ENCODE assay signal across 9 cellular contexts in genomic region chr6:75272145-75272840, GRCh38. TPM values are rescaled to one million over a fixed set of nuclear protein-coding genes. Genes with fewer than 3 reads are reported as not detected.
DNase-seq lines count a peak whose midpoint lies in the region; ATAC-seq, FAIRE-seq and TF ChIP-seq lines count a peak whose summit lies in the region.
"Had no signal": no experiment of that assay in that cellular context is flagged by ENCODE, and none has a peak within 500 bp of the region (broad histone marks: within the 10 kb centered on the region; RNA-seq: fewer than 3 reads in every experiment).

No MANE protein-coding gene starts in this region.

- POLR2A ChIA-PET in H1 (lab: Charles Lee; ENCODE audit: partially characterized antibody), result interaction anchor here (1.7 kb wide), 1 partner anchor 12 kb away, joined by 6 read pairs; the partner anchor contains the start of gene TMEM30A

- no peak for ATAC-seq in GM19328 (IDR thresholded peaks at IDR 0.05; ENCODE audit: unreplicated experiment)

- H3K23ac ChIP-seq in H1 (ENCODE audit: insufficient read length) (no peak overlapping the region), trophoblast cell (ENCODE audit: low read length) (no peak overlapping the region)

- no peak overlapping the region for H2BK15ac ChIP-seq in H1 (ENCODE audit: low read length)

- H3K27me3 ChIP-seq in GM23248 (replicated peaks; ENCODE audit: insufficient read depth) (no peaks in the 10 kb centered on the region), H1 (replicated peaks in 1 of 4; ENCODE audit: control insufficient read depth in 3 of 4, extremely low read depth in 1 of 4, insufficient read depth in 3 of 4, low read length in 3 of 4) (no peaks in the 10 kb centered on the region), trophoblast cell (ENCODE audit: insufficient read depth, low read length) (no peaks in the 10 kb centered on the region), SJCRH30 (no peaks in the 10 kb centered on the region)

- H3K4ac ChIP-seq in H1 (replicated peaks; ENCODE audit: insufficient read length, low read depth, low read length) (peak overlapping the region; percentile 74), trophoblast cell (ENCODE audit: low read depth, low read length) (peak overlapping the region; percentile 93)

- no peak for TF ChIP-seq EP300 in H1 (IDR thresholded peaks at IDR 0.05; ENCODE audit: borderline replicate concordance in 1 of 2, low read depth in 2 of 2, low read length in 2 of 2)

- H3K14ac ChIP-seq in H1 (ENCODE audit: insufficient read length), result no peak overlapping the region
- H3K14ac ChIP-seq in trophoblast cell (ENCODE audit: low read length), result peak overlapping the region; percentile 70

- H3K79me2 ChIP-seq in GM23248 (ENCODE audit: insufficient read depth), result peaks cover 96% of the 10 kb centered on the region
- H3K79me2 ChIP-seq in H1 (ENCODE audit: control insufficient read depth in 1 of 2, insufficient read depth in 2 of 2, low read length in 2 of 2), result peaks cover 7 to 89% of the 10 kb centered on the region in 2 experiments; a peak in 3 of 4 replicates
- H3K79me2 ChIP-seq in trophoblast cell (ENCODE audit: control insufficient read depth, insufficient read depth, low read length, poor library complexity), result peaks cover 12% of the 10 kb centered on the region

- peak overlapping the region; percentile 92; the same call in 1 of the 2 replicates for H2BK5ac ChIP-seq in H1 (ENCODE audit: low read depth, low read length)
- H2BK5ac ChIP-seq in trophoblast cell (ENCODE audit: low read depth, low read length, poor library complexity), result peak overlapping the region; percentile 25

- H2AFZ ChIP-seq in GM23248, result no peak overlapping the region
- H2AFZ ChIP-seq in H1 (ENCODE audit: low read length), result no peak overlapping the region
- H2AFZ ChIP-seq in trophoblast cell (ENCODE audit: insufficient read depth, low read length, poor library complexity), result no peak overlapping the region

- no peaks in the 10 kb centered on the region; the same call in 1 of the 2 replicates for H3K79me1 ChIP-seq in H1 (ENCODE audit: low read depth, low read length)
- H3K79me1 ChIP-seq in trophoblast cell (ENCODE audit: low read length), result peaks cover 8% of the 10 kb centered on the region

- peaks cover 8% of the 10 kb centered on the region; the same call in 1 of the 2 replicates for H3K36me3 ChIP-seq in GM23248 (ENCODE audit: low read depth)
- H3K36me3 ChIP-seq in H1 (ENCODE audit: control insufficient read depth in 2 of 4, insufficient read depth in 4 of 4, low read length in 3 of 4), result peaks cover 0 to 20% (median 11%) of the 10 kb centered on the region in 4 experiments; a peak in 5 of 8 replicates
- H3K36me3 ChIP-seq in trophoblast cell (ENCODE audit: control insufficient read depth in 1 of 2, insufficient read depth in 2 of 2, low read length in 2 of 2), result peaks cover 0 to 14% of the 10 kb centered on the region in 2 experiments
- H3K36me3 ChIP-seq in SJCRH30, result peaks cover 7% of the 10 kb centered on the region

- no peak for TF ChIP-seq POLR2A in H1 (IDR thresholded peaks at IDR 0.05; ENCODE audit: control extremely low read depth in 1 of 2, low read depth in 2 of 2, low read length in 2 of 2)

- H3K18ac ChIP-seq in H1 (ENCODE audit: extremely low read depth, low read length), result peak overlapping the region; percentile 63; the same call in 1 of the 2 replicates
- no peak overlapping the region for H3K18ac ChIP-seq in trophoblast cell (ENCODE audit: low read length)

- WGBS in GM23248 (ENCODE audit: low coverage in 1 of 2, low lambda C conversion rate in 2 of 2, missing lambda C conversion rate in 2 of 2), 2 experiments, result 94 to 95% methylated on average over 5 of the region's 5 CpGs
- 85% methylated on average over 5 of the region's 5 CpGs; no CpG with 5 or more reads in 1 of the 2 experiments for WGBS in H1 (ENCODE audit: extremely low coverage in 1 of 2, insufficient coverage in 1 of 2, insufficient read length in 1 of 2, insufficient replicate concordance in 2 of 2, low coverage in 1 of 2, low lambda C conversion rate in 2 of 2, missing lambda C conversion rate in 1 of 2), 2 experiments
- WGBS in trophoblast cell (ENCODE audit: extremely low coverage, insufficient coverage, insufficient read length), result no CpG with 5 or more reads among the region's 5 CpGs

- no peak for FAIRE-seq in H1 (lab: Jason Lieb, UNC)

- DNase-seq in GM23248 (peak; percentile 26), NOMO-1 (lab: John Stamatoyannopoulos, UW; ENCODE audit: unreplicated experiment in 2 of 2) (peak; percentile 30 to 51), H1 (ENCODE audit: low read depth in 1 of 2, low spot score in 2 of 2) (no peak), trophoblast cell (peak in 1 of 2 donors; percentile 31), SJCRH30 (no peak)
- no peak for DNase-seq in activated CD4-positive, CD25-positive, alpha-beta regulatory T cell (lab: John Stamatoyannopoulos, UW)
- DNase-seq: effector CD8-positive, alpha-beta T cell; NCI-H2081 had no signal

- no peak overlapping the region for H3K56ac ChIP-seq in H1 (replicated peaks; ENCODE audit: insufficient read length, low read depth, low read length)

- no peaks in the 10 kb centered on the region for H3K23me2 ChIP-seq in H1 (ENCODE audit: low read depth, low read length)

- 0 out of 2 replicates have a peak overlapping the region, but pooled peaks have one; percentile 45 for H2AK5ac ChIP-seq in H1 (ENCODE audit: low read depth, low read length)
- H2AK5ac ChIP-seq in trophoblast cell (ENCODE audit: low read length), result no peak overlapping the region

- peak overlapping the region; percentile 75 for H4K12ac ChIP-seq in trophoblast cell (ENCODE audit: low read depth, low read length)

- TF ChIP-seq CTCF in H1 (IDR thresholded peaks at IDR 0.05; ENCODE audit: control extremely low read depth in 1 of 3, insufficient read depth in 1 of 3, low read depth in 1 of 3, low read length in 3 of 3), result no peak

- H3K4me2 ChIP-seq in GM23248 (ENCODE audit: unreplicated experiment), result no peak overlapping the region
- H3K4me2 ChIP-seq in H1 (ENCODE audit: insufficient read depth in 1 of 2, low read depth in 2 of 2, low read length in 2 of 2), result no peak overlapping the region
- no peak overlapping the region for H3K4me2 ChIP-seq in trophoblast cell (ENCODE audit: low read length)

- H4K20me1 ChIP-seq in GM23248 (ENCODE audit: insufficient read depth) (peaks cover 10% of the 10 kb centered on the region; the same call in 1 of the 2 replicates), H1 (replicated peaks in 1 of 2; ENCODE audit: control insufficient read depth in 1 of 2, insufficient read depth in 2 of 2, low read length in 2 of 2) (no peaks in the 10 kb centered on the region)

- H2BK20ac ChIP-seq in H1 (ENCODE audit: low read length), result peak overlapping the region; percentile 77; the same call in 1 of the 2 replicates

- H4K5ac ChIP-seq in H1 (ENCODE audit: insufficient read length, low read depth, low read length), result peak overlapping the region; percentile 12

- H4K8ac ChIP-seq in H1 (ENCODE audit: extremely low read depth, insufficient read depth, low read length) (no peak overlapping the region), trophoblast cell (ENCODE audit: low read depth, low read length) (peak overlapping the region; percentile 58)

- H3K9ac ChIP-seq in GM23248, result no peak overlapping the region
- no peak overlapping the region; a peak in 1 of 7 replicates for H3K9ac ChIP-seq in H1 (replicated peaks in 1 of 4; ENCODE audit: extremely low read depth in 1 of 4, low read depth in 3 of 4, low read length in 3 of 4)
- no peak overlapping the region for H3K9ac ChIP-seq in trophoblast cell (ENCODE audit: low read length)

- peaks cover 27% of the 10 kb centered on the region for H3F3A ChIP-seq in GM23248 (ENCODE audit: insufficient read depth)

- H3K4me3 ChIP-seq in GM23248 (no peak overlapping the region), H1 (ENCODE audit: extremely low read depth in 1 of 4, insufficient read depth in 2 of 4, low read depth in 3 of 4, low read length in 4 of 4) (no peak overlapping the region), trophoblast cell (ENCODE audit: low read depth, low read length) (no peak overlapping the region), SJCRH30 (no peak overlapping the region)

- H2BK12ac ChIP-seq in H1 (ENCODE audit: low read depth, low read length) (peak overlapping the region; percentile 76; the same call in 1 of the 2 replicates), trophoblast cell (ENCODE audit: low read length) (peak overlapping the region; percentile 89)

- in situ Hi-C loops in GM23248 (cut with MboI), result no loop called here

- H2BK120ac ChIP-seq in H1 (replicated peaks; ENCODE audit: low read depth, low read length), result peak overlapping the region; percentile 99
- peak overlapping the region; percentile 95 for H2BK120ac ChIP-seq in trophoblast cell (ENCODE audit: insufficient read depth, low read length, poor library complexity)

- peak overlapping the region; percentile 2 for H3K27ac ChIP-seq in GM23248
- 0 out of 2 replicates have a peak overlapping the region, but pooled peaks have one; percentile 26 for H3K27ac ChIP-seq in H1 (ENCODE audit: low read depth, low read length)
- H3K27ac ChIP-seq in trophoblast cell (ENCODE audit: low read depth, low read length), result peak overlapping the region; percentile 17
- H3K27ac ChIP-seq in SJCRH30, result no peak overlapping the region

- H3K9me2 ChIP-seq in GM23248 (ENCODE audit: insufficient read depth), result no peaks in the 10 kb centered on the region

- H4K91ac ChIP-seq in H1 (replicated peaks; ENCODE audit: insufficient read length, low read length) (peak overlapping the region; percentile 1), trophoblast cell (ENCODE audit: low read depth, low read length) (peak overlapping the region; percentile 83)

- no peaks in the 10 kb centered on the region for H3K9me3 ChIP-seq in GM23248 (ENCODE audit: low read depth)
- peaks cover 4 to 7% of the 10 kb centered on the region in 2 experiments for H3K9me3 ChIP-seq in H1 (ENCODE audit: insufficient read depth in 2 of 2, low read depth in 1 of 2, low read length in 1 of 2)
- H3K9me3 ChIP-seq in trophoblast cell (ENCODE audit: insufficient read depth, low read depth, low read length), result no peaks in the 10 kb centered on the region
- H3K9me3 ChIP-seq in SJCRH30 (replicated peaks), result 0 out of 2 replicates have a peak, but pooled peaks cover 5% of the 10 kb centered on the region

- no peak for TF ChIP-seq RAD21 in H1 (IDR thresholded peaks at IDR 0.05 in 1 of 2, conservative IDR thresholded peaks at IDR 0.05 in 1 of 2; ENCODE audit: low read depth in 2 of 2, low read length in 2 of 2)

- CTCF ChIA-PET in H1 (lab: Charles Lee; ENCODE audit: partially characterized antibody), result interaction anchor here (1.0 to 1.4 kb wide), 3 partner anchors 10 to 255 kb away, joined by 3 to 4 read pairs (median 3); no protein-coding TSS in a partner anchor

- H3K4me1 ChIP-seq in GM23248 (ENCODE audit: insufficient read depth), result peaks cover 45% of the 10 kb centered on the region
- peaks cover 2 to 17% (median 10%) of the 10 kb centered on the region in 4 experiments; a peak in 5 of 7 replicates for H3K4me1 ChIP-seq in H1 (replicated peaks in 1 of 4; ENCODE audit: control insufficient read depth in 3 of 4, insufficient read depth in 4 of 4, low read length in 3 of 4)
- peaks cover 0 to 10% of the 10 kb centered on the region in 2 experiments for H3K4me1 ChIP-seq in trophoblast cell (ENCODE audit: control insufficient read depth in 1 of 2, insufficient read depth in 2 of 2, low read length in 2 of 2)
- no peaks in the 10 kb centered on the region for H3K4me1 ChIP-seq in SJCRH30

RNA-seq across cellular contexts. Expression of gene TMEM30A, which starts 12.3 kb away (rescaled TPM):
- total RNA-seq in GM23248 (2014; rRNA removed; shearing (Covaris generic)), result 150 and 152 TPM in 2 replicates
- 118 and 125 TPM in 2 replicates for polyA plus RNA-seq in GM23248 (2016; fragmentation: Nextera tagmentation; extraction: Ambion mirVana)
- total RNA-seq in H1 (2021; fragmentation: NEBNext Ultra II Directional; extraction: Animal tissue kit (Norgen Biotek cat#: 25700)), result 65.8 and 71.0 TPM in 2 replicates
- polyA plus RNA-seq in H1 (2011; rRNA removed), result 10.5 TPM in 2 replicates
- polyA plus RNA-seq in H1 (2011; cell fraction: cytosol; rRNA removed), result 16.6 TPM
- polyA plus RNA-seq in H1 (2011; cell fraction: nucleus; rRNA removed), result 7.8 TPM
- polyA plus RNA-seq in H1 (2012, experiment 1 of 2), result 23.8 to 56.6 TPM (median 32.7 TPM) in 4 replicates
- 3.2 TPM for polyA plus RNA-seq in H1 (2012, experiment 2 of 2)
- polyA plus RNA-seq in H1 (2013, experiment 1 of 2), result 48.6 TPM
- polyA plus RNA-seq in H1 (2013, experiment 2 of 2), result 54.2 TPM
- 25.3 and 42.6 TPM in 2 replicates for polyA minus RNA-seq in H1 (2011; rRNA and poly(A)+ RNA removed)
- 12.8 TPM for polyA minus RNA-seq in H1 (2011; cell fraction: cytosol; rRNA and poly(A)+ RNA removed)
- polyA minus RNA-seq in H1 (2011; cell fraction: nucleus; rRNA and poly(A)+ RNA removed), result 20.3 TPM
- 84.0 and 85.1 TPM in 2 replicates for polyA plus RNA-seq in trophoblast cell (2013)
- total RNA-seq in SJCRH30 (2014; rRNA removed; shearing (Covaris generic)), result 63.1 and 70.3 TPM in 2 replicates

RNA-seq across cellular contexts. Expression of gene COX7A2, which starts 28.7 kb away (rescaled TPM):
- total RNA-seq in GM23248 (2014; rRNA removed; shearing (Covaris generic)), result 166 and 545 TPM in 2 replicates
- polyA plus RNA-seq in GM23248 (2016; fragmentation: Nextera tagmentation; extraction: Ambion mirVana) (666 and 696 TPM in 2 replicates), H1 (2011; rRNA removed) (198 and 262 TPM in 2 replicates)
- 456 and 468 TPM in 2 replicates for total RNA-seq in H1 (2021; fragmentation: NEBNext Ultra II Directional; extraction: Animal tissue kit (Norgen Biotek cat#: 25700))
- 257 TPM for polyA plus RNA-seq in H1 (2011; cell fraction: cytosol; rRNA removed)
- polyA plus RNA-seq in H1 (2011; cell fraction: nucleus; rRNA removed), result 167 TPM
- 351 to 525 TPM (median 436 TPM) in 4 replicates for polyA plus RNA-seq in H1 (2012, experiment 1 of 2)
- polyA plus RNA-seq in H1 (2012, experiment 2 of 2), result 2,411 TPM
- 1,987 TPM for polyA plus RNA-seq in H1 (2013, experiment 1 of 2)
- polyA plus RNA-seq in H1 (2013, experiment 2 of 2), result 1,925 TPM
- 31.6 and 33.7 TPM in 2 replicates for polyA minus RNA-seq in H1 (2011; rRNA and poly(A)+ RNA removed)
- 32.1 TPM for polyA minus RNA-seq in H1 (2011; cell fraction: cytosol; rRNA and poly(A)+ RNA removed)
- polyA minus RNA-seq in H1 (2011; cell fraction: nucleus; rRNA and poly(A)+ RNA removed), result 48.3 TPM
- polyA plus RNA-seq in trophoblast cell (2013), result 835 and 927 TPM in 2 replicates
- total RNA-seq in SJCRH30 (2014; rRNA removed; shearing (Covaris generic)), result 192 and 254 TPM in 2 replicates

Comparison
In these comparisons a context has a peak if more than half of its experiments do, and no peak if none do; other contexts are left out.
1. DNase-seq: peak in GM23248 (single experiment) and NOMO-1 (2 of 2); none in H1 (0 of 2), activated CD4-positive, CD25-positive, alpha-beta regulatory T cell (0 of 4) and SJCRH30 (0 of 2).